9 cellular contexts compared by ENCODE assay signal in genomic region chr5:91101777-91102379, GRCh38.
DNase-seq lines count a peak whose midpoint lies in the region; ATAC-seq and TF ChIP-seq lines count a peak whose summit lies in the region.
"Had no signal": no experiment of that assay in that cellular context is flagged by ENCODE, and none has a peak within 500 bp of the region (broad histone marks: within the 10 kb centered on the region; RNA-seq: fewer than 3 reads in every experiment).

No MANE protein-coding gene starts in this region.

- H3K36me3 ChIP-seq in HEK293 (ENCODE audit: control insufficient read depth in 2 of 2, insufficient read depth in 1 of 2, low read length in 2 of 2) (peaks cover 0 to 12% of the 10 kb centered on the region in 2 experiments; a peak in 2 of 3 replicates), MM.1S (replicated peaks; ENCODE audit: insufficient read depth, low read length) (no peaks in the 10 kb centered on the region), SJSA1 (no peaks in the 10 kb centered on the region)
- H3K36me3 ChIP-seq: BLaER1 treated with 17β-estradiol and CSF1 and Interleukin-3, amounts not matched to agents 10 nM and 100 nM had no signal

- peak; percentile 68; the same call in 1 of the 2 replicates for TF ChIP-seq CTCF in HEK293 (tag by site-specific recombination; IDR thresholded peaks at IDR 0.05)
- TF ChIP-seq CTCF in MM.1S (IDR thresholded peaks at IDR 0.05; ENCODE audit: low read length): peak; percentile 78

- peak; percentile 96 for ATAC-seq in left ventricle myocardium superior

- H3K4me3 ChIP-seq in HEK293 (ENCODE audit: low read depth, low read length): no peak overlapping the region
- H3K4me3 ChIP-seq in MM.1S (ENCODE audit: low read length): no peak overlapping the region
- H3K4me3 ChIP-seq in SJSA1: no peak overlapping the region
- H3K4me3 ChIP-seq: BLaER1 treated with 17β-estradiol and CSF1 and Interleukin-3, amounts not matched to agents 10 nM and 100 nM had no signal

- H4K20me1 ChIP-seq in MM.1S (ENCODE audit: insufficient read depth, low read length): no peaks in the 10 kb centered on the region
- H4K20me1 ChIP-seq: BLaER1 treated with 17β-estradiol and CSF1 and Interleukin-3, amounts not matched to agents 10 nM and 100 nM had no signal

- no peaks in the 10 kb centered on the region for H3K27me3 ChIP-seq in MM.1S (replicated peaks; ENCODE audit: insufficient read depth, low read length)
- no peaks in the 10 kb centered on the region for H3K27me3 ChIP-seq in SJSA1 (replicated peaks)
- H3K27me3 ChIP-seq: BLaER1 treated with 17β-estradiol and CSF1 and Interleukin-3, amounts not matched to agents 10 nM and 100 nM had no signal

- CTCF ChIA-PET in HEK293 (lab: Yijun Ruan, JAX): interaction anchor here (0.6 to 4.6 kb wide), 14 partner anchors 13 to 332 kb away, joined by 3 to 71 read pairs (median 4); partner anchors contain the start of gene ARRDC3

- no peak overlapping the region for H2AFZ ChIP-seq in MM.1S (ENCODE audit: low read length)

- H3K4me2 ChIP-seq in MM.1S (ENCODE audit: low read depth, low read length): no peak overlapping the region
- H3K4me2 ChIP-seq: BLaER1 treated with 17β-estradiol and CSF1 and Interleukin-3, amounts not matched to agents 10 nM and 100 nM had no signal

- no peak overlapping the region for H3K9ac ChIP-seq in MM.1S (ENCODE audit: low read length)
- H3K9ac ChIP-seq: BLaER1 treated with 17β-estradiol and CSF1 and Interleukin-3, amounts not matched to agents 10 nM and 100 nM had no signal

- H3K27ac ChIP-seq in HEK293 (ENCODE audit: extremely low read depth, low read depth, low read length): no peak overlapping the region
- no peak overlapping the region for H3K27ac ChIP-seq in MM.1S (ENCODE audit: low read length)
- no peak overlapping the region for H3K27ac ChIP-seq in SJSA1

- DNase-seq in NCI-H1417 (lab: John Stamatoyannopoulos, UW): peak; percentile 20 to 71 (median 31)
- no peak for DNase-seq in NCI-H1417 treated with DMSO at 0.1 percent for 48 hours (lab: John Stamatoyannopoulos, UW)
- peak; percentile 66 for DNase-seq in MM.1S
- peak; percentile 53 to 67 for DNase-seq in SJSA1 (ENCODE audit: low read depth in 1 of 2, low spot score in 2 of 2)
- DNase-seq in amygdala (lab: John Stamatoyannopoulos, UW): peak in 48 of 56 donors; percentile 2 to 82 (median 42)
- DNase-seq in left ventricle myocardium superior: peak; percentile 70
- DNase-seq in putamen (ENCODE audit: low spot score): peak; percentile 83

- no peaks in the 10 kb centered on the region for H3F3A ChIP-seq in MM.1S (ENCODE audit: insufficient read depth, low read length)

- no peaks in the 10 kb centered on the region for H3K79me2 ChIP-seq in MM.1S (ENCODE audit: low read length)

- POLR2A ChIA-PET in HEK293 (lab: Yijun Ruan, JAX): no interaction called here

- H3K4me1 ChIP-seq in HEK293 (ENCODE audit: control insufficient read depth, insufficient read depth, low read length) (no peaks in the 10 kb centered on the region), MM.1S (ENCODE audit: low read length) (no peaks in the 10 kb centered on the region), SJSA1 (replicated peaks) (no peaks in the 10 kb centered on the region)

- no peaks in the 10 kb centered on the region for H3K9me2 ChIP-seq in MM.1S (replicated peaks; ENCODE audit: insufficient read depth, low read length)

- H3K9me3 ChIP-seq in HEK293 (ENCODE audit: control insufficient read depth, insufficient read depth, low read depth, low read length): no peaks in the 10 kb centered on the region
- H3K9me3 ChIP-seq in MM.1S (replicated peaks; ENCODE audit: insufficient read depth, low read length): no peaks in the 10 kb centered on the region
- H3K9me3 ChIP-seq in SJSA1 (replicated peaks): no peaks in the 10 kb centered on the region

- intact Hi-C loops in left ventricle myocardium superior (cut with micrococcal nuclease): loop anchor here (2.0 to 10.0 kb wide), 5 partner anchors 113 to 313 kb away; no protein-coding TSS in a partner anchor

TF ChIP-seq in HEK293, 187 proteins besides CTCF, POLR2A, EP300 and RAD21:
- TF ChIP-seq ZSCAN30 (tag by site-specific recombination; IDR thresholded peaks at IDR 0.05) (peak; percentile 85), ZNF692 (tag by site-specific recombination; IDR thresholded peaks at IDR 0.05) (0 out of 2 replicates have a peak, but pooled peaks have one; percentile 45), PRDM10 (tag by site-specific recombination; IDR thresholded peaks at IDR 0.05) (peak; percentile 47), SCRT2 (tag by site-specific recombination; IDR thresholded peaks at IDR 0.05) (0 out of 2 replicates have a peak, but pooled peaks have one; percentile 17), ZSCAN4 (tag by site-specific recombination; IDR thresholded peaks at IDR 0.05) (peak; percentile 57; the same call in 1 of the 2 replicates), ZNF561 (tag by site-specific recombination; IDR thresholded peaks at IDR 0.05; ENCODE audit: borderline replicate concordance) (no peak), FEZF1 (tag by site-specific recombination; IDR thresholded peaks at IDR 0.05) (peak; percentile 34; the same call in 1 of the 2 replicates), ZNF548 (tag by site-specific recombination; IDR thresholded peaks at IDR 0.05) (no peak), ZNF335 (tag by site-specific recombination; conservative IDR thresholded peaks at IDR 0.05) (peak; percentile 40; the same call in 1 of the 2 replicates), ZNF660 (tag by site-specific recombination; IDR thresholded peaks at IDR 0.05) (peak; percentile 29; the same call in 1 of the 2 replicates), MYNN (tag by site-specific recombination; IDR thresholded peaks at IDR 0.05; ENCODE audit: borderline replicate concordance) (no peak), ZNF654 (tag by site-specific recombination; IDR thresholded peaks at IDR 0.05; ENCODE audit: low read depth) (peak; percentile 90), ZNF133 (tag by site-specific recombination; IDR thresholded peaks at IDR 0.05) (no peak)
TF ChIP-seq in HEK293: peak in this region for 9.
